1 cellular context compared by ENCODE assay signal in genomic region chr4:112282860-112283667, GRCh38.
TF ChIP-seq lines count a peak whose summit lies in the region.

No MANE protein-coding gene starts in this region.

TF ChIP-seq in K562, 482 proteins besides CTCF, POLR2A, EP300 and RAD21:
- TF ChIP-seq ZNF316 (IDR thresholded peaks at IDR 0.05) (peak; percentile 13; the same call in 1 of the 2 replicates), HMBOX1 (IDR thresholded peaks at IDR 0.05) (peak; percentile 63), RCOR1 (IDR thresholded peaks at IDR 0.05; ENCODE audit: borderline replicate concordance in 1 of 2, low read depth in 2 of 2, low read length in 2 of 2) (peak in 1 of 2 experiments; percentile 63; a peak in 1 of 4 replicates), SIN3A (IDR thresholded peaks at IDR 0.05; ENCODE audit: borderline replicate concordance in 2 of 2, control insufficient read depth in 1 of 2, low read depth in 2 of 2, low read length in 2 of 2) (no peak), KDM1A (IDR thresholded peaks at IDR 0.05) (peak; percentile 72 to 81)
